27 cellular contexts compared by ENCODE assay signal in genomic region chr21:38447611-38448010, GRCh38. TPM values are rescaled to one million over a fixed set of nuclear protein-coding genes. Genes with fewer than 3 reads are reported as not detected.
"Had no signal": no experiment of that assay in that cellular context is flagged by ENCODE, and none has a peak within 500 bp of the region (broad histone marks: within the 10 kb centered on the region; RNA-seq: fewer than 3 reads in every experiment).

No MANE protein-coding gene starts in this region.

- H3K36me3 ChIP-seq: cardiac muscle cell, esophagus squamous epithelium, right atrium auricular region, suprapubic skin, transverse colon had no signal

- H3K27me3 Mint-ChIP-seq: brain; stimulated activated naive B cell treated with anti-CD40 and anti-IgM and Interleukin-4, amounts not matched to agents 10 μg/mL and 1 μg/mL and 100 μg/mL, for 72 hours had no signal

- DNase-seq: activated CD4-positive, alpha-beta T cell treated with anti-CD3 and anti-CD28 coated beads for 4 hours; activated CD4-positive, alpha-beta T cell treated with anti-CD3 and anti-CD28 coated beads, Interleukin-2, amount 50 U/mL, for 4 hours; activated naive CD4-positive, alpha-beta T cell; activated T-cell treated with anti-CD3 and anti-CD28 coated beads for 4 hours; activated T-cell treated with anti-CD3 and anti-CD28 coated beads, Interleukin-2, amount 50 U/mL, for 72 hours; anterior cingulate cortex; cerebellar nuclear complex; endodermal cell; esophagus squamous epithelium; foreskin melanocyte; heart right ventricle; midbrain; naive thymus-derived CD4-positive, alpha-beta T cell; occipital lobe; stimulated activated CD4-positive, alpha-beta T cell treated with anti-CD3 and anti-CD28 coated beads, Interleukin-15, amount 100 ng/mL, for 24 hours; stimulated activated CD4-positive, alpha-beta T cell treated with anti-CD3 and anti-CD28 coated beads, Interleukin-2, amount 100 ng/mL, for 24 hours; stimulated activated naive B cell treated with anti-CD40 and anti-IgM and Interleukin-4, amounts not matched to agents 10 μg/mL and 1 μg/mL and 100 μg/mL, for 72 hours; transverse colon had no signal

- H3K4me1 ChIP-seq: suprapubic skin, transverse colon had no signal

- H3K36me3 Mint-ChIP-seq: activated naive CD8-positive, alpha-beta T cell; brain; memory B cell; naive thymus-derived CD4-positive, alpha-beta T cell; stimulated activated naive B cell treated with anti-CD40 and anti-IgM and Interleukin-4, amounts not matched to agents 10 μg/mL and 1 μg/mL and 100 μg/mL, for 72 hours had no signal

- H3K4me3 Mint-ChIP-seq: activated naive CD8-positive, alpha-beta T cell; activated T-cell treated with anti-CD3 and anti-CD28 coated beads, Interleukin-2, amount 50 U/mL, for 72 hours; endodermal cell; memory B cell; naive thymus-derived CD4-positive, alpha-beta T cell; stimulated activated naive B cell treated with anti-CD40 and anti-IgM and Interleukin-4, amounts not matched to agents 10 μg/mL and 1 μg/mL and 100 μg/mL, for 72 hours had no signal

- H3K9me3 Mint-ChIP-seq: activated T-cell treated with anti-CD3 and anti-CD28 coated beads, Interleukin-2, amount 50 U/mL, for 72 hours; endodermal cell; memory B cell; stimulated activated naive B cell treated with anti-CD40 and anti-IgM and Interleukin-4, amounts not matched to agents 10 μg/mL and 1 μg/mL and 100 μg/mL, for 72 hours had no signal

- H3K4me3 ChIP-seq: cardiac muscle cell, coronary artery, esophagus squamous epithelium, heart right ventricle, right atrium auricular region, suprapubic skin, transverse colon had no signal

- H3K4me1 Mint-ChIP-seq: memory B cell; stimulated activated naive B cell treated with anti-CD40 and anti-IgM and Interleukin-4, amounts not matched to agents 10 μg/mL and 1 μg/mL and 100 μg/mL, for 72 hours had no signal

- H3K9me3 ChIP-seq: esophagus squamous epithelium, heart right ventricle, right atrium auricular region, suprapubic skin, transverse colon had no signal

- ATAC-seq: activated T-cell treated with anti-CD3 and anti-CD28 coated beads, Interleukin-2, amount 50 U/mL, for 72 hours; heart right ventricle; naive thymus-derived CD4-positive, alpha-beta T cell; stimulated activated naive B cell treated with anti-CD40 and anti-IgM and Interleukin-4, amounts not matched to agents 10 μg/mL and 1 μg/mL and 100 μg/mL, for 72 hours had no signal

- H3K27ac ChIP-seq: cardiac muscle cell, epithelial cell of prostate, esophagus squamous epithelium, right atrium auricular region, suprapubic skin, transverse colon had no signal

- H3K27ac Mint-ChIP-seq: activated naive CD8-positive, alpha-beta T cell; activated T-cell treated with anti-CD3 and anti-CD28 coated beads, Interleukin-2, amount 50 U/mL, for 72 hours; endodermal cell; memory B cell; naive thymus-derived CD4-positive, alpha-beta T cell; stimulated activated naive B cell treated with anti-CD40 and anti-IgM and Interleukin-4, amounts not matched to agents 10 μg/mL and 1 μg/mL and 100 μg/mL, for 72 hours had no signal

- H3K27me3 ChIP-seq: cardiac muscle cell, esophagus squamous epithelium, heart right ventricle, right atrium auricular region, suprapubic skin, transverse colon had no signal

RNA-seq across cellular contexts. Expression of gene ERG, which starts 50.7 kb away (rescaled TPM):
- total RNA-seq: endodermal cell had no signal
- polyA plus RNA-seq: cardiac muscle cell; naive thymus-derived CD4-positive, alpha-beta T cell; neural cell had no signal
